Comparison of ENCODE assay signal across 24 cellular contexts in the genomic region with DNA sequence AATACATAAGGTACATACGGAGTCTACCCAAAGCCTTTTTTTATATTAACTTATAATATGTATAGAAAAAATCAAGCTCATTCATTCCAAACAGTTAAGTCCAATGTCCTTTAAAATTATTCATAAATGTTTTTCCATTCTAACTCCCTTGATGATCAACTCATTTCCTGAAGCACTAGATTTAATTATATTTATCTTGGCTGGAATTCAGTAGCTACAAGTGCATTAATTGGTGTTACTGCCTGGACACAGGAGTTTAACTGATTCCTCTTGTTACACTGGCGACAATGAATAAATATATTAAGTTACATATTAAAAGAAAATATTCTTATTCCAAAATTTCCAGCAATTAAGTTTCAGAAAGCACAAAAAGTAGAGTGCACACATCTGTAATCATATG. TPM values are rescaled to one million over a fixed set of nuclear protein-coding genes. Genes with fewer than 3 reads are reported as not detected.
A peak's percentile ranks its signal among the peaks of the same experiment; 100 is the strongest.
DNase-seq lines count a peak whose midpoint lies in the region; ATAC-seq and TF ChIP-seq lines count a peak whose summit lies in the region.
"Had no signal": no experiment of that assay in that cellular context is flagged by ENCODE, and none has a peak within 500 bp of the region (broad histone marks: within the 10 kb centered on the region; RNA-seq: fewer than 3 reads in every experiment).

No MANE protein-coding gene starts in this region.

- H3K4me3 ChIP-seq in retinal pigment epithelial cell (ENCODE audit: low read length), result no peak overlapping the region
- no peak overlapping the region for H3K4me3 ChIP-seq in naive thymus-derived CD4-positive, alpha-beta T cell (ENCODE audit: low read length)
- H3K4me3 ChIP-seq: dorsolateral prefrontal cortex, GM12878, prostate gland had no signal

- H3K27me3 Mint-ChIP-seq in naive thymus-derived CD4-positive, alpha-beta T cell, result no peaks in the 10 kb centered on the region
- H3K27me3 Mint-ChIP-seq: natural killer cell treated with Interleukin-12 subunit alpha and Interleukin-12 subunit beta and Interleukin-15 and Interleukin-18, amount 100 ng/mL, for 72 hours had no signal

- TF ChIP-seq CTCF in retinal pigment epithelial cell (conservative IDR thresholded peaks at IDR 0.05; ENCODE audit: low read depth, low read length) (no peak), GM20000 (IDR thresholded peaks at IDR 0.05; ENCODE audit: extremely low read depth, missing control alignments) (no peak)

- no peak for ATAC-seq in HG03469 (IDR thresholded peaks at IDR 0.05; ENCODE audit: unreplicated experiment)
- ATAC-seq in naive thymus-derived CD4-positive, alpha-beta T cell, result no peak
- ATAC-seq: foreskin keratinocyte; GM12878; natural killer cell treated with Interleukin-12 subunit alpha and Interleukin-12 subunit beta and Interleukin-15 and Interleukin-18, amount 100 ng/mL, for 72 hours had no signal

- no peaks in the 10 kb centered on the region for H3K9me3 ChIP-seq in naive thymus-derived CD4-positive, alpha-beta T cell (ENCODE audit: control insufficient read depth in 2 of 3, low read length in 3 of 3)
- H3K9me3 ChIP-seq: prostate gland had no signal

- peaks cover 0 to 2% (median 0%) of the 10 kb centered on the region in 7 donors for H3K4me1 Mint-ChIP-seq in naive thymus-derived CD4-positive, alpha-beta T cell

- no peaks in the 10 kb centered on the region for H3K4me1 ChIP-seq in naive thymus-derived CD4-positive, alpha-beta T cell (ENCODE audit: control insufficient read depth in 2 of 2, insufficient read depth in 2 of 2, low read length in 2 of 2)
- H3K4me1 ChIP-seq: prostate gland had no signal

- H3K36me3 Mint-ChIP-seq in naive thymus-derived CD4-positive, alpha-beta T cell, result peaks cover 0 to 10% (median 8%) of the 10 kb centered on the region in 5 donors

- CTCF ChIA-PET in naive thymus-derived CD4-positive, alpha-beta T cell (lab: Charles Lee), result no interaction called here

- DNase-seq in NCI-H1694 treated with DMSO at 0.1 percent for 48 hours (lab: John Stamatoyannopoulos, UW) (peak; percentile 7), NCI-H1694 (lab: John Stamatoyannopoulos, UW) (no peak), NCI-H2029 treated with DMSO at 0.1 percent for 48 hours (lab: John Stamatoyannopoulos, UW) (peak; percentile 81), retinal pigment epithelial cell (ENCODE audit: low read depth) (peak; percentile 21), GM20000 (ENCODE audit: low spot score) (no peak)
- no peak for DNase-seq in naive thymus-derived CD4-positive, alpha-beta T cell
- DNase-seq: activated CD4-positive, alpha-beta T cell treated with anti-CD3 and anti-CD28 coated beads, Interleukin-2, amount 50 U/mL, for 4 hours; activated gamma-delta T cell; amniotic stem cell; dorsolateral prefrontal cortex; foreskin keratinocyte; H9; hypothalamus; IMR-90; MM.1S; NCI-H2227 treated with DMSO at 0.1 percent for 48 hours; Right ventricle myocardium superior; WERI-Rb-1 had no signal

- no peaks in the 10 kb centered on the region for H3K9me3 Mint-ChIP-seq in naive thymus-derived CD4-positive, alpha-beta T cell
- H3K9me3 Mint-ChIP-seq: H9; natural killer cell treated with Interleukin-12 subunit alpha and Interleukin-12 subunit beta and Interleukin-15 and Interleukin-18, amount 100 ng/mL, for 72 hours; T-helper 1 cell treated with Interleukin-12 subunit alpha and Interleukin-12 subunit beta and Interleukin-4 antibody, amounts not matched to agents 30 μg/mL and 1 μg/mL, for 36 hours had no signal

- no peaks in the 10 kb centered on the region for H3K27me3 ChIP-seq in naive thymus-derived CD4-positive, alpha-beta T cell (ENCODE audit: control insufficient read depth in 2 of 2, insufficient read depth in 2 of 2, low read length in 2 of 2)
- H3K27me3 ChIP-seq: dorsolateral prefrontal cortex, foreskin keratinocyte had no signal

- POLR2A ChIA-PET in naive thymus-derived CD4-positive, alpha-beta T cell (lab: Charles Lee), result no interaction called here

- intact Hi-C loops in naive thymus-derived CD4-positive, alpha-beta T cell (cut with micrococcal nuclease), result no loop called here

- no peak overlapping the region for H3K27ac ChIP-seq in naive thymus-derived CD4-positive, alpha-beta T cell (ENCODE audit: low read depth, low read length)
- H3K27ac ChIP-seq: dorsolateral prefrontal cortex, foreskin keratinocyte, prostate gland, WERI-Rb-1 had no signal

- H3K4me3 Mint-ChIP-seq in naive thymus-derived CD4-positive, alpha-beta T cell, result no peak overlapping the region
- H3K4me3 Mint-ChIP-seq: H9; natural killer cell treated with Interleukin-12 subunit alpha and Interleukin-12 subunit beta and Interleukin-15 and Interleukin-18, amount 100 ng/mL, for 72 hours; T-helper 1 cell treated with Interleukin-12 subunit alpha and Interleukin-12 subunit beta and Interleukin-4 antibody, amounts not matched to agents 30 μg/mL and 1 μg/mL, for 36 hours had no signal

- no peak overlapping the region for H3K27ac Mint-ChIP-seq in naive thymus-derived CD4-positive, alpha-beta T cell
- H3K27ac Mint-ChIP-seq: H9; natural killer cell treated with Interleukin-12 subunit alpha and Interleukin-12 subunit beta and Interleukin-15 and Interleukin-18, amount 100 ng/mL, for 72 hours; T-helper 1 cell treated with Interleukin-12 subunit alpha and Interleukin-12 subunit beta and Interleukin-4 antibody, amounts not matched to agents 30 μg/mL and 1 μg/mL, for 36 hours had no signal

- no peaks in the 10 kb centered on the region for H3K36me3 ChIP-seq in naive thymus-derived CD4-positive, alpha-beta T cell (ENCODE audit: control insufficient read depth in 2 of 3, insufficient read depth in 3 of 3, low read length in 3 of 3)
- H3K36me3 ChIP-seq: prostate gland, WERI-Rb-1 had no signal

TF ChIP-seq in PFSK-1, 5 proteins besides CTCF, POLR2A, EP300 and RAD21:
- TF ChIP-seq POLR2AphosphoS5 (IDR thresholded peaks at IDR 0.05; ENCODE audit: low read depth, low read length) (peak; percentile 40; the same call in 1 of the 2 replicates), SIN3A (IDR thresholded peaks at IDR 0.05; ENCODE audit: borderline replicate concordance, insufficient read depth, low read length) (no peak)

RNA-seq across cellular contexts. Expression of a gene that starts 35.8 kb away (rescaled TPM):
- 0.18 TPM for polyA plus RNA-seq in PFSK-1 (2012; ENCODE audit: insufficient read length, low read depth)
- 10 to 100 TPM in 2 of 5 experiments, 1 to 10 TPM in 3; 2.5 to 20.3 (median 3.7) TPM for total RNA-seq in naive thymus-derived CD4-positive, alpha-beta T cell
- not detected for polyA plus RNA-seq in naive thymus-derived CD4-positive, alpha-beta T cell

Comparison
In these comparisons a context has a peak if more than half of its experiments do, and no peak if none do; other contexts are left out.
1. DNase-seq: peak in NCI-H1694 treated with DMSO at 0.1 percent for 48 hours (single experiment), NCI-H2029 treated with DMSO at 0.1 percent for 48 hours (single experiment) and retinal pigment epithelial cell (single experiment); none in NCI-H1694 (single experiment), GM20000 (single experiment) and naive thymus-derived CD4-positive, alpha-beta T cell (0 of 9).